ENCODE assay signal across 2 cellular contexts in the genomic region with DNA sequence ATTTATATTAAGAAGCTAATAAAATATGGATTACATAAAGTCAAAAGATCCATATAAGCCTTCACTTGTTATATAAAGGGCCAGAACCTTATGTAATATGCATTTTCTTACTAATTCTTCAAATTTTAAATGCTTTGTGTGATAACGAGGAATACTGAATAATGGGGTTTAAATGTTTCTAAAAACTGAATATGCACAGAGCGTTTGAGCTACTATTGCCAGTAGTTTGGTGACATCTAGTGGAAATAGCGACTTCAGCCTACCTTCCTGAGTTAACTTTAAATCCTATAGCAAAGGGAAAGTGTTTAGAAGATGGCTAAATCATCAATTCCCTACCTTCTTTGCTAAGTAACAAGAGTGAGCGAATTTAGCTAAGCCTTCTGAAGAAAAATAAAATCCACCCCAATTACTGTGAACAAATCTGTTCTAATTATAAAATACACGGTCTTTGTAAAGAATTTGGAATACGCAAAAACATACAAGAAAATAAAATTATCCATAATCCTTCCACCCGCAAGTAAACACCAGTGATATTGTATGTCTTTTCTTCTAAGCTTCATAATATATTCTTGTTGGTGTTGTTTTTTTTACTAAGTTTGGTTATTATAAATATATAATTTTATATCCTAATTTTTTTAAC.
TF ChIP-seq lines count a peak whose summit lies in the region.

No MANE protein-coding gene starts in this region.

TF ChIP-seq in GM23338, 12 proteins besides CTCF, POLR2A, EP300 and RAD21 (continued from another document):
- TF ChIP-seq, protein P1, sequence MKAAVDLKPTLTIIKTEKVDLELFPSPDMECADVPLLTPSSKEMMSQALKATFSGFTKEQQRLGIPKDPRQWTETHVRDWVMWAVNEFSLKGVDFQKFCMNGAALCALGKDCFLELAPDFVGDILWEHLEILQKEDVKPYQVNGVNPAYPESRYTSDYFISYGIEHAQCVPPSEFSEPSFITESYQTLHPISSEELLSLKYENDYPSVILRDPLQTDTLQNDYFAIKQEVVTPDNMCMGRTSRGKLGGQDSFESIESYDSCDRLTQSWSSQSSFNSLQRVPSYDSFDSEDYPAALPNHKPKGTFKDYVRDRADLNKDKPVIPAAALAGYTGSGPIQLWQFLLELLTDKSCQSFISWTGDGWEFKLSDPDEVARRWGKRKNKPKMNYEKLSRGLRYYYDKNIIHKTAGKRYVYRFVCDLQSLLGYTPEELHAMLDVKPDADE (IDR thresholded peaks at IDR 0.05) = no peak
- TF ChIP-seq ZNF114 (CRISPR knock-in tag; IDR thresholded peaks at IDR 0.05) (no peak), STAT1 (IDR thresholded peaks at IDR 0.05; ENCODE audit: unreplicated experiment) (no peak), ZNF331 (CRISPR knock-in tag; IDR thresholded peaks at IDR 0.05; ENCODE audit: low read depth) (no peak), POLR2AphosphoS5 (IDR thresholded peaks at IDR 0.05; ENCODE audit: low read depth) (no peak), REST (IDR thresholded peaks at IDR 0.05; ENCODE audit: unreplicated experiment) (no peak)

TF ChIP-seq in H1, 55 proteins besides CTCF, POLR2A, EP300 and RAD21 (continued from another document):
- TF ChIP-seq, protein P2, sequence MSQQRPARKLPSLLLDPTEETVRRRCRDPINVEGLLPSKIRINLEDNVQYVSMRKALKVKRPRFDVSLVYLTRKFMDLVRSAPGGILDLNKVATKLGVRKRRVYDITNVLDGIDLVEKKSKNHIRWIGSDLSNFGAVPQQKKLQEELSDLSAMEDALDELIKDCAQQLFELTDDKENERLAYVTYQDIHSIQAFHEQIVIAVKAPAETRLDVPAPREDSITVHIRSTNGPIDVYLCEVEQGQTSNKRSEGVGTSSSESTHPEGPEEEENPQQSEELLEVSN (IDR thresholded peaks at IDR 0.05) = no peak
- TF ChIP-seq TCF12 (IDR thresholded peaks at IDR 0.05; ENCODE audit: low read depth, low read length) (no peak), BRCA1 (IDR thresholded peaks at IDR 0.05; ENCODE audit: low read depth, low read length) (no peak), JUND (IDR thresholded peaks at IDR 0.05; ENCODE audit: low read length) (no peak), CHD1 (IDR thresholded peaks at IDR 0.05; ENCODE audit: low read depth, low read length) (no peak), MAFK (IDR thresholded peaks at IDR 0.05; ENCODE audit: low read depth, low read length) (no peak), NANOG (IDR thresholded peaks at IDR 0.05; ENCODE audit: insufficient read depth, low read depth, low read length, poor library complexity, severe bottlenecking) (no peak), SAP30 (IDR thresholded peaks at IDR 0.05; ENCODE audit: insufficient read depth, insufficient replicate concordance, low read length) (no peak), POLR2AphosphoS5 (IDR thresholded peaks at IDR 0.05; ENCODE audit: low read depth, low read length) (no peak)
- TF ChIP-seq, protein P3, sequence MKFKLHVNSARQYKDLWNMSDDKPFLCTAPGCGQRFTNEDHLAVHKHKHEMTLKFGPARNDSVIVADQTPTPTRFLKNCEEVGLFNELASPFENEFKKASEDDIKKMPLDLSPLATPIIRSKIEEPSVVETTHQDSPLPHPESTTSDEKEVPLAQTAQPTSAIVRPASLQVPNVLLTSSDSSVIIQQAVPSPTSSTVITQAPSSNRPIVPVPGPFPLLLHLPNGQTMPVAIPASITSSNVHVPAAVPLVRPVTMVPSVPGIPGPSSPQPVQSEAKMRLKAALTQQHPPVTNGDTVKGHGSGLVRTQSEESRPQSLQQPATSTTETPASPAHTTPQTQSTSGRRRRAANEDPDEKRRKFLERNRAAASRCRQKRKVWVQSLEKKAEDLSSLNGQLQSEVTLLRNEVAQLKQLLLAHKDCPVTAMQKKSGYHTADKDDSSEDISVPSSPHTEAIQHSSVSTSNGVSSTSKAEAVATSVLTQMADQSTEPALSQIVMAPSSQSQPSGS (IDR thresholded peaks at IDR 0.05; ENCODE audit: low read length) = no peak
- TF ChIP-seq, protein P4, sequence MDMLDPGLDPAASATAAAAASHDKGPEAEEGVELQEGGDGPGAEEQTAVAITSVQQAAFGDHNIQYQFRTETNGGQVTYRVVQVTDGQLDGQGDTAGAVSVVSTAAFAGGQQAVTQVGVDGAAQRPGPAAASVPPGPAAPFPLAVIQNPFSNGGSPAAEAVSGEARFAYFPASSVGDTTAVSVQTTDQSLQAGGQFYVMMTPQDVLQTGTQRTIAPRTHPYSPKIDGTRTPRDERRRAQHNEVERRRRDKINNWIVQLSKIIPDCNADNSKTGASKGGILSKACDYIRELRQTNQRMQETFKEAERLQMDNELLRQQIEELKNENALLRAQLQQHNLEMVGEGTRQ (IDR thresholded peaks at IDR 0.05; ENCODE audit: low read length) = no peak
